23 cellular contexts compared by ENCODE assay signal in the genomic region with DNA sequence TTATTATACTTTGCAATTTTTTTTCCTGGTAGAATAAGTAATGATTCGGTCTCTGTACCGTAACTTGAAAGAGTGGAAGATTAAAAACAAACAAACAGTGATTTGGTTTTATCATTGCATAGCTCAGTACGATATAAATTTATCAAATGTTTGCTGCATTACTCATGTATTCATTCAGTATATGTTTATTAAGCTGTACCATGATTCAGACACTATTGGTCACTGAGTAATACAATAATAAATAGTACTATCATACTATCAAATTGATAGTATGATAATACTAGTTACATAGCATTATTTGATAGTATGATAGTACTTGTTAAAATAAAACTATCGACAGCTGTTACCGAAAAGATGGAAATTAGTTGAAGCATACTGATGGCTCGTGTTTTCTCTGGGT. TPM values are rescaled to one million over a fixed set of nuclear protein-coding genes. Genes with fewer than 3 reads are reported as not detected.
DNase-seq lines count a peak whose midpoint lies in the region; ATAC-seq, FAIRE-seq and TF ChIP-seq lines count a peak whose summit lies in the region.
"Had no signal": no experiment of that assay in that cellular context is flagged by ENCODE, and none has a peak within 500 bp of the region (broad histone marks: within the 10 kb centered on the region; RNA-seq: fewer than 3 reads in every experiment).

No MANE protein-coding gene starts in this region.

- TF ChIP-seq EP300 in SK-N-SH (IDR thresholded peaks at IDR 0.05; ENCODE audit: borderline replicate concordance in 1 of 2, low read depth in 1 of 2, low read length in 1 of 2): 0 out of 4 replicates have a peak, but pooled peaks of 1 of the 2 experiments have one; percentile 10

- POLR2A ChIA-PET in A673 (lab: Charles Lee; ENCODE audit: low non-redundant PET) (no interaction called here), SK-N-SH (lab: Yijun Ruan, JAX) (no interaction called here)
- POLR2A ChIA-PET in activated CD8-positive, alpha-beta T cell treated with anti-CD3 and anti-CD28 coated beads for 36 hours (lab: Charles Lee): no interaction called here

- no peak for TF ChIP-seq POLR2A in H54 (IDR thresholded peaks at IDR 0.05; ENCODE audit: low read depth, low read length)

- H3K4me3 Mint-ChIP-seq in activated CD8-positive, alpha-beta T cell treated with anti-CD3 and anti-CD28 coated beads for 36 hours: no peak overlapping the region
- H3K4me3 Mint-ChIP-seq: activated CD4-positive, alpha-beta memory T cell treated with anti-CD3 and anti-CD28 coated beads for 36 hours; activated naive CD4-positive, alpha-beta T cell treated with anti-CD3 and anti-CD28 coated beads, Interleukin-2, amount 10 ng/mL, durations not matched to agents 7 days and 5 days; CD4-positive, alpha-beta memory T cell; stimulated activated naive B cell treated with anti-CD40 and anti-IgM and Interleukin-4, amounts not matched to agents 10 μg/mL and 1 μg/mL and 100 μg/mL, for 72 hours; T-helper 2 cell treated with Interferon-gamma antibody and Interleukin-4, amounts not matched to agents 5 μg/mL and 100 μg/mL, for 36 hours had no signal

- TSS peak; percentile 2 for BruUV-seq in A673 (replicated peaks; lab: Mats Ljungman, UMichigan)

- 76% methylated on average over 6 of the region's 6 CpGs for WGBS in SK-N-SH (ENCODE audit: low lambda C conversion rate)

- H3F3A ChIP-seq in SK-N-SH (replicated peaks; ENCODE audit: insufficient read depth) (peaks cover 18% of the 10 kb centered on the region), MM.1S (ENCODE audit: insufficient read depth, low read length) (no peaks in the 10 kb centered on the region)

- H3K36me3 ChIP-seq in A673 (ENCODE audit: insufficient read depth, low read length, poor library complexity, severe bottlenecking): peaks cover 61% of the 10 kb centered on the region
- H3K36me3 ChIP-seq in SK-N-SH (replicated peaks in 1 of 2; ENCODE audit: control insufficient read depth in 1 of 2, insufficient read depth in 2 of 2, low read length in 1 of 2): peaks cover 24 to 44% of the 10 kb centered on the region in 2 experiments
- peaks cover 20% of the 10 kb centered on the region for H3K36me3 ChIP-seq in MM.1S (replicated peaks; ENCODE audit: insufficient read depth, low read length)

- H3K9ac ChIP-seq in SK-N-SH: no peak overlapping the region
- H3K9ac ChIP-seq in MM.1S (ENCODE audit: low read length): no peak overlapping the region

- H2AFZ ChIP-seq in SK-N-SH (ENCODE audit: low read depth) (no peak overlapping the region), MM.1S (ENCODE audit: low read length) (no peak overlapping the region)

- no peaks in the 10 kb centered on the region for H3K27me3 Mint-ChIP-seq in activated CD8-positive, alpha-beta T cell treated with anti-CD3 and anti-CD28 coated beads for 36 hours
- H3K27me3 Mint-ChIP-seq: activated CD4-positive, alpha-beta memory T cell treated with anti-CD3 and anti-CD28 coated beads for 36 hours; activated naive CD4-positive, alpha-beta T cell treated with anti-CD3 and anti-CD28 coated beads, Interleukin-2, amount 10 ng/mL, durations not matched to agents 7 days and 5 days; CD4-positive, alpha-beta memory T cell; stimulated activated naive B cell treated with anti-CD40 and anti-IgM and Interleukin-4, amounts not matched to agents 10 μg/mL and 1 μg/mL and 100 μg/mL, for 72 hours had no signal

- peaks cover 35% of the 10 kb centered on the region for H3K36me3 Mint-ChIP-seq in activated CD8-positive, alpha-beta T cell treated with anti-CD3 and anti-CD28 coated beads for 36 hours (ENCODE audit: low read depth)
- H3K36me3 Mint-ChIP-seq: CD4-positive, alpha-beta memory T cell had no signal

- H3K27ac ChIP-seq in A673 (ENCODE audit: low read depth, low read length, poor library complexity, severe bottlenecking): no peak overlapping the region
- H3K27ac ChIP-seq in SK-N-SH (ENCODE audit: low read depth in 2 of 2, low read length in 1 of 2): peak overlapping the region in 1 of 2 experiments; percentile 32; a peak in 3 of 4 replicates
- no peak overlapping the region for H3K27ac ChIP-seq in MM.1S (ENCODE audit: low read length)
- H3K27ac ChIP-seq: neutrophil had no signal

- H3K27me3 ChIP-seq in A673 (replicated peaks; ENCODE audit: insufficient read depth, low read depth, low read length, poor library complexity) (no peaks in the 10 kb centered on the region), SK-N-SH (ENCODE audit: insufficient read depth) (no peaks in the 10 kb centered on the region), MM.1S (replicated peaks; ENCODE audit: insufficient read depth, low read length) (no peaks in the 10 kb centered on the region)
- H3K27me3 ChIP-seq: neutrophil had no signal

- H3K79me2 ChIP-seq in SK-N-SH (ENCODE audit: insufficient read depth): peaks cover 81% of the 10 kb centered on the region
- peaks cover 65% of the 10 kb centered on the region for H3K79me2 ChIP-seq in MM.1S (ENCODE audit: low read length)

- H3K27ac Mint-ChIP-seq in activated CD8-positive, alpha-beta T cell treated with anti-CD3 and anti-CD28 coated beads for 36 hours: no peak overlapping the region
- H3K27ac Mint-ChIP-seq: activated CD4-positive, alpha-beta memory T cell treated with anti-CD3 and anti-CD28 coated beads for 36 hours; activated naive CD4-positive, alpha-beta T cell treated with anti-CD3 and anti-CD28 coated beads, Interleukin-2, amount 10 ng/mL, durations not matched to agents 7 days and 5 days; stimulated activated naive B cell treated with anti-CD40 and anti-IgM and Interleukin-4, amounts not matched to agents 10 μg/mL and 1 μg/mL and 100 μg/mL, for 72 hours had no signal

- no peak for TF ChIP-seq RAD21 in SK-N-SH (IDR thresholded peaks at IDR 0.05; ENCODE audit: low read length)

- H3K9me3 ChIP-seq in A673 (ENCODE audit: low read depth, low read length, poor library complexity, severe bottlenecking) (peaks cover 4% of the 10 kb centered on the region), SK-N-SH (no peaks in the 10 kb centered on the region), MM.1S (replicated peaks; ENCODE audit: insufficient read depth, low read length) (no peaks in the 10 kb centered on the region)
- H3K9me3 ChIP-seq: neutrophil had no signal

- H3K4me2 ChIP-seq in SK-N-SH: no peak overlapping the region
- H3K4me2 ChIP-seq in MM.1S (ENCODE audit: low read depth, low read length): no peak overlapping the region
- H3K4me2 ChIP-seq: smooth muscle cell had no signal

- H3K4me3 ChIP-seq in A673 (ENCODE audit: low read depth, low read length, poor library complexity, severe bottlenecking) (no peak overlapping the region), SK-N-SH (ENCODE audit: low read depth in 2 of 2, low read length in 1 of 2) (no peak overlapping the region), fibroblast of pulmonary artery (replicated peaks; ENCODE audit: low read depth, low read length) (no peak overlapping the region), MM.1S (ENCODE audit: low read length) (no peak overlapping the region)
- H3K4me3 ChIP-seq: GM12878, smooth muscle cell had no signal

- H3K4me1 ChIP-seq in A673 (ENCODE audit: insufficient read depth, low read length, poor library complexity, severe bottlenecking): no peaks in the 10 kb centered on the region
- peaks cover 0 to 8% of the 10 kb centered on the region in 2 experiments; a peak in 2 of 4 replicates for H3K4me1 ChIP-seq in SK-N-SH (ENCODE audit: control insufficient read depth in 1 of 2, insufficient read depth in 2 of 2, low read depth in 1 of 2, low read length in 1 of 2)
- H3K4me1 ChIP-seq in MM.1S (ENCODE audit: low read length): no peaks in the 10 kb centered on the region

- peaks cover 13% of the 10 kb centered on the region for H3K4me1 Mint-ChIP-seq in activated CD8-positive, alpha-beta T cell treated with anti-CD3 and anti-CD28 coated beads for 36 hours (ENCODE audit: low read depth)
- H3K4me1 Mint-ChIP-seq: stimulated activated naive B cell treated with anti-CD40 and anti-IgM and Interleukin-4, amounts not matched to agents 10 μg/mL and 1 μg/mL and 100 μg/mL, for 72 hours had no signal

- H3K9me2 ChIP-seq in SK-N-SH (no peaks in the 10 kb centered on the region), MM.1S (replicated peaks; ENCODE audit: insufficient read depth, low read length) (no peaks in the 10 kb centered on the region)

- CTCF ChIA-PET in A673 (lab: Charles Lee): no interaction called here
- CTCF ChIA-PET in SK-N-SH (lab: Yijun Ruan, JAX): no interaction called here
- CTCF ChIA-PET in activated CD8-positive, alpha-beta T cell treated with anti-CD3 and anti-CD28 coated beads for 36 hours (lab: Charles Lee): no interaction called here

- H3K9me3 Mint-ChIP-seq in activated CD8-positive, alpha-beta T cell treated with anti-CD3 and anti-CD28 coated beads for 36 hours: peaks cover 3% of the 10 kb centered on the region
- H3K9me3 Mint-ChIP-seq: activated CD4-positive, alpha-beta memory T cell treated with anti-CD3 and anti-CD28 coated beads for 36 hours; activated naive CD4-positive, alpha-beta T cell treated with anti-CD3 and anti-CD28 coated beads, Interleukin-2, amount 10 ng/mL, durations not matched to agents 7 days and 5 days had no signal

- peaks cover 8% of the 10 kb centered on the region; the same call in 1 of the 2 replicates for H4K20me1 ChIP-seq in SK-N-SH (ENCODE audit: insufficient read depth)
- H4K20me1 ChIP-seq in MM.1S (ENCODE audit: insufficient read depth, low read length): no peaks in the 10 kb centered on the region

- ATAC-seq in activated CD8-positive, alpha-beta T cell treated with anti-CD3 and anti-CD28 coated beads for 36 hours: no peak
- ATAC-seq in HG03565 (IDR thresholded peaks at IDR 0.05; ENCODE audit: unreplicated experiment): no peak
- ATAC-seq: esophagus mucosa; GM12878; stimulated activated naive B cell treated with anti-CD40 and anti-IgM and Interleukin-4, amounts not matched to agents 10 μg/mL and 1 μg/mL and 100 μg/mL, for 72 hours had no signal

- TF ChIP-seq CTCF in A673 (conservative IDR thresholded peaks at IDR 0.05; ENCODE audit: low read depth, low read length) (no peak), SK-N-SH (IDR thresholded peaks at IDR 0.05) (no peak), fibroblast of pulmonary artery (IDR thresholded peaks at IDR 0.05; ENCODE audit: low read length, missing control alignments) (no peak), MM.1S (IDR thresholded peaks at IDR 0.05; ENCODE audit: low read length) (no peak)
- TF ChIP-seq CTCF in activated CD8-positive, alpha-beta T cell treated with anti-CD3 and anti-CD28 coated beads for 36 hours (IDR thresholded peaks at IDR 0.05): no peak

- peak; percentile 30 for FAIRE-seq in H54 (lab: Jason Lieb, UNC)
- FAIRE-seq: GM12878, urothelium cell line had no signal

- DNase-seq in A673 (ENCODE audit: low spot score): no peak
- no peak for DNase-seq in H54 (ENCODE audit: insufficient read length, low spot score)
- DNase-seq in SK-N-SH: no peak
- DNase-seq in fibroblast of pulmonary artery (ENCODE audit: low read depth): peak; percentile 15
- DNase-seq in MM.1S: no peak
- no peak for DNase-seq in activated CD8-positive, alpha-beta T cell treated with anti-CD3 and anti-CD28 coated beads for 36 hours
- no peak for DNase-seq in nucleus accumbens (lab: John Stamatoyannopoulos, UW)
- DNase-seq: activated CD4-positive, alpha-beta memory T cell treated with anti-CD3 and anti-CD28 coated beads for 36 hours; activated CD4-positive, CD25-positive, alpha-beta regulatory T cell; activated naive CD4-positive, alpha-beta T cell treated with anti-CD3 and anti-CD28 coated beads, Interleukin-2, amount 10 ng/mL, durations not matched to agents 7 days and 5 days; activated T-cell treated with anti-CD3 and anti-CD28 coated beads for 4 hours; CD4-positive, alpha-beta memory T cell; kidney glomerular epithelial cell; NCI-H1417; NCI-H510A; stimulated activated naive B cell treated with anti-CD40 and anti-IgM and Interleukin-4, amounts not matched to agents 10 μg/mL and 1 μg/mL and 100 μg/mL, for 72 hours had no signal

- intact Hi-C loops in A673 (cut with micrococcal nuclease; ENCODE audit: unreplicated experiment): no loop called here
- intact Hi-C loops in activated CD8-positive, alpha-beta T cell treated with anti-CD3 and anti-CD28 coated beads for 36 hours (cut with micrococcal nuclease): no loop called here

RNA-seq across cellular contexts. Expression of a gene that starts 12.1 kb away (rescaled TPM):
- total RNA-seq in A673 (2021): 273 and 281 TPM in 2 replicates
- polyA plus RNA-seq in SK-N-SH (2012; rRNA removed): 14.5 and 14.9 TPM in 2 replicates
- 18.1 and 23.0 TPM in 2 replicates for polyA plus RNA-seq in SK-N-SH (2012; cell fraction: cytosol; rRNA removed)
- polyA plus RNA-seq in SK-N-SH (2012; cell fraction: nucleus; rRNA removed): 7.3 and 15.6 TPM in 2 replicates
- total RNA-seq in activated CD8-positive, alpha-beta T cell treated with anti-CD3 and anti-CD28 coated beads for 36 hours: 10 to 100 TPM; 65.4 to 70.6 TPM
